ENCODE assay signal across 20 cellular contexts in the genomic region with DNA sequence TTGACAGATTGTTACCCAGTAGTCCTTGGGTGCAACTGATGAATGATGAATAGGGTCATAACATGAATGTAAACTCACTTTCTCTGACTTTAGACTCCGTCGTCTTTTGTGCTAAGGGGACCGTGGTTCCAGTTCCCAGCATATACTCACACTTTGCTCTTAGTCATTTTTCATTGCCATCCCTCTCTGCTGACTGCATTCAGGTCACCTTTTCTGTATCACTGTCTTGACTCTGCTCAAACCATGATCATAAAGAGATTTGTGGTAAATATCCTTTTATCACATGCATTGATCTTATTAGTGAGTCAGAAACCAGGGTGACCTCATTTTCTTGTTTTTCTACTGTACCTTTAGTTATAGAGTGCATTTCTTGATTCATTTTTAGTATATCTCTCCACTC.
DNase-seq lines count a peak whose midpoint lies in the region; ATAC-seq, FAIRE-seq and TF ChIP-seq lines count a peak whose summit lies in the region.
"Had no signal": no experiment of that assay in that cellular context is flagged by ENCODE, and none has a peak within 500 bp of the region (broad histone marks: within the 10 kb centered on the region; RNA-seq: fewer than 3 reads in every experiment).

No MANE protein-coding gene starts in this region.

- intact Hi-C loops in psoas muscle (cut with DNase I), result no loop called here

- H3K36me3 Mint-ChIP-seq in activated T-cell treated with anti-CD3 and anti-CD28 coated beads, Interleukin-2, amount 50 U/mL, for 24 hours (ENCODE audit: low read depth), result no peaks in the 10 kb centered on the region
- peaks cover 0 to 2% of the 10 kb centered on the region in 2 donors for H3K36me3 Mint-ChIP-seq in activated T-cell treated with anti-CD3 and anti-CD28 coated beads, Interleukin-2, amount 50 U/mL, for 72 hours (ENCODE audit: insufficient read depth in 2 of 2)
- H3K36me3 Mint-ChIP-seq: CD14-positive monocyte, memory B cell had no signal

- TF ChIP-seq CTCF in psoas muscle (IDR thresholded peaks at IDR 0.05), result no peak

- peak overlapping the region; percentile 57 for H3K27ac Mint-ChIP-seq in activated T-cell treated with anti-CD3 and anti-CD28 coated beads, Interleukin-2, amount 50 U/mL, for 24 hours
- peak overlapping the region; percentile 87 for H3K27ac Mint-ChIP-seq in activated T-cell treated with anti-CD3 and anti-CD28 coated beads, Interleukin-2, amount 50 U/mL, for 72 hours
- H3K27ac Mint-ChIP-seq: activated naive CD8-positive, alpha-beta T cell treated with anti-CD3 and anti-CD28 coated beads, Interleukin-2, amount 10 ng/mL, durations not matched to agents 7 days and 5 days; CD14-positive monocyte; memory B cell had no signal

- no peak for DNase-seq in activated T-cell treated with anti-CD3 and anti-CD28 coated beads, Interleukin-2, amount 50 U/mL, for 24 hours
- DNase-seq in activated T-cell treated with anti-CD3 and anti-CD28 coated beads for 4 hours (no peak), NCI-H2171 (lab: John Stamatoyannopoulos, UW) (no peak), GM19239 (ENCODE audit: insufficient read length, low spot score) (no peak), psoas muscle (no peak)
- peak; percentile 27 to 40 for DNase-seq in activated T-cell treated with anti-CD3 and anti-CD28 coated beads, Interleukin-2, amount 50 U/mL, for 72 hours
- peak; percentile 12 to 21 for DNase-seq in stimulated activated CD4-positive, alpha-beta T cell treated with anti-CD3 and anti-CD28 coated beads, Interleukin-15, amount 100 ng/mL, for 48 hours (ENCODE audit: low read depth in 2 of 2)
- DNase-seq: activated naive CD8-positive, alpha-beta T cell treated with anti-CD3 and anti-CD28 coated beads, Interleukin-2, amount 10 ng/mL, durations not matched to agents 7 days and 5 days; body of pancreas; colonic mucosa; NCI-H187; NCI-H345; right cardiac atrium; stimulated activated naive CD4-positive, alpha-beta T cell treated with Interleukin-2 at 50 U/mL for 16 hours; tibial artery had no signal

- H3K27me3 ChIP-seq in psoas muscle (ENCODE audit: insufficient read depth in 3 of 3, low read length in 2 of 3), result no peaks in the 10 kb centered on the region
- H3K27me3 ChIP-seq: body of pancreas, colonic mucosa, tibial artery had no signal

- H3K4me3 Mint-ChIP-seq in activated T-cell treated with anti-CD3 and anti-CD28 coated beads, Interleukin-2, amount 50 U/mL, for 24 hours, result no peak overlapping the region
- H3K4me3 Mint-ChIP-seq in activated T-cell treated with anti-CD3 and anti-CD28 coated beads, Interleukin-2, amount 50 U/mL, for 72 hours, result peak overlapping the region; percentile 0 to 76
- H3K4me3 Mint-ChIP-seq: activated naive CD8-positive, alpha-beta T cell treated with anti-CD3 and anti-CD28 coated beads, Interleukin-2, amount 10 ng/mL, durations not matched to agents 7 days and 5 days; CD14-positive monocyte; memory B cell had no signal

- no peaks in the 10 kb centered on the region for H3K9me3 Mint-ChIP-seq in activated T-cell treated with anti-CD3 and anti-CD28 coated beads, Interleukin-2, amount 50 U/mL, for 24 hours
- peaks cover 0 to 2% of the 10 kb centered on the region in 2 donors for H3K9me3 Mint-ChIP-seq in activated T-cell treated with anti-CD3 and anti-CD28 coated beads, Interleukin-2, amount 50 U/mL, for 72 hours
- H3K9me3 Mint-ChIP-seq: memory B cell had no signal

- no peaks in the 10 kb centered on the region for H3K36me3 ChIP-seq in psoas muscle (ENCODE audit: insufficient read depth in 1 of 2, low read depth in 1 of 2)
- H3K36me3 ChIP-seq: colonic mucosa, tibial artery had no signal

- H3K27me3 Mint-ChIP-seq in activated T-cell treated with anti-CD3 and anti-CD28 coated beads, Interleukin-2, amount 50 U/mL, for 24 hours, result peaks cover 6% of the 10 kb centered on the region
- peaks cover 4% of the 10 kb centered on the region for H3K27me3 Mint-ChIP-seq in activated T-cell treated with anti-CD3 and anti-CD28 coated beads, Interleukin-2, amount 50 U/mL, for 72 hours (ENCODE audit: low read depth)

- FAIRE-seq in GM19239 (lab: Jason Lieb, UNC), result no peak
- FAIRE-seq: GM12891 had no signal

- no peak overlapping the region for H3K27ac ChIP-seq in psoas muscle
- H3K27ac ChIP-seq: body of pancreas, colonic mucosa, tibial artery had no signal

- H3K4me1 ChIP-seq in psoas muscle, result no peaks in the 10 kb centered on the region
- H3K4me1 ChIP-seq: tibial artery had no signal

- ATAC-seq in GM21723 (IDR thresholded peaks at IDR 0.05; ENCODE audit: unreplicated experiment) (peak; percentile 66), psoas muscle (no peak)
- peak; percentile 98 to 100 for ATAC-seq in activated T-cell treated with anti-CD3 and anti-CD28 coated beads, Interleukin-2, amount 50 U/mL, for 72 hours (replicated peaks in 1 of 2)
- ATAC-seq: body of pancreas, right cardiac atrium, Right ventricle myocardium inferior had no signal

- H3K9me3 ChIP-seq in psoas muscle, result no peaks in the 10 kb centered on the region
- H3K9me3 ChIP-seq: body of pancreas, colonic mucosa had no signal

- H3K4me1 Mint-ChIP-seq in activated T-cell treated with anti-CD3 and anti-CD28 coated beads, Interleukin-2, amount 50 U/mL, for 24 hours (ENCODE audit: low read depth), result peaks cover 14% of the 10 kb centered on the region
- H3K4me1 Mint-ChIP-seq in activated T-cell treated with anti-CD3 and anti-CD28 coated beads, Interleukin-2, amount 50 U/mL, for 72 hours (ENCODE audit: low read depth), result peaks cover 11% of the 10 kb centered on the region
- H3K4me1 Mint-ChIP-seq: memory B cell had no signal

- 87 to 96% (median 90%) methylated on average over 3 of the region's 3 CpGs for WGBS in psoas muscle, 3 donors

- H3K4me3 ChIP-seq in psoas muscle, result no peak overlapping the region
- H3K4me3 ChIP-seq: body of pancreas, colonic mucosa, tibial artery had no signal

Comparison
In these comparisons a context has a peak if more than half of its experiments do, and no peak if none do; other contexts are left out.
1. DNase-seq: peak in activated T-cell treated with anti-CD3 and anti-CD28 coated beads, Interleukin-2, amount 50 U/mL, for 72 hours (2 of 2) and stimulated activated CD4-positive, alpha-beta T cell treated with anti-CD3 and anti-CD28 coated beads, Interleukin-15, amount 100 ng/mL, for 48 hours (2 of 2); none in activated T-cell treated with anti-CD3 and anti-CD28 coated beads, Interleukin-2, amount 50 U/mL, for 24 hours (single experiment), activated T-cell treated with anti-CD3 and anti-CD28 coated beads for 4 hours (single experiment), NCI-H2171 (single experiment), GM19239 (single experiment) and psoas muscle (0 of 2).
2. ATAC-seq: peak in GM21723 (single experiment) and activated T-cell treated with anti-CD3 and anti-CD28 coated beads, Interleukin-2, amount 50 U/mL, for 72 hours (2 of 2); none in psoas muscle (0 of 4).